In the genomic region with DNA sequence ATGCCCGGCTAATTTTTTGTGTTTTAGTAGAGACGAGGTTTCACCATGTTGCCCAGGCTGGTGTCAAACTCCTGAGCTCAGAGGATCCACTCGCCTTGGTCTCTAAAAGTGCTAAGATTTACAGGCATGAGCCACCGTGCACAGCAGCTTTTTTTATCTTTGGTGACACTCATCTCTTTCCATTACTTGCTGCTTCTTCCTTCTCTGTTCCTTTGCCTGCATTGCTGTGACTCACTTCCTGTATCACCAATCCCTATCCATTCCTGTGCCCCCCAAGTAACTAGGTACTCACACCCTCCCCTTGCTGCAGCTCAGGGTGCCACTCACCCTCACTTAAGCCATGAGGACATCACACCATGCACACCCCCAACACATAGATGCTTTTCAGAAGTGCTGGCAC, we compare ENCODE assay signal across 2 cellular contexts.
TF ChIP-seq lines count a peak whose summit lies in the region.

No MANE protein-coding gene starts in this region.

TF ChIP-seq in IMR-90, 13 proteins besides CTCF, POLR2A, EP300 and RAD21:
- no peak for TF ChIP-seq SMC3 (IDR thresholded peaks at IDR 0.05; ENCODE audit: low read depth, low read length)
- TF ChIP-seq CEBPB (IDR thresholded peaks at IDR 0.05; ENCODE audit: low read depth, low read length) = no peak
- TF ChIP-seq MAZ (IDR thresholded peaks at IDR 0.05; ENCODE audit: borderline replicate concordance, low read depth, low read length) = no peak
- TF ChIP-seq MXI1 (IDR thresholded peaks at IDR 0.05; ENCODE audit: borderline replicate concordance, low read depth, low read length) = no peak
- TF ChIP-seq RFX5 (IDR thresholded peaks at IDR 0.05; ENCODE audit: low read depth, low read length) = no peak
- TF ChIP-seq, protein P1, sequence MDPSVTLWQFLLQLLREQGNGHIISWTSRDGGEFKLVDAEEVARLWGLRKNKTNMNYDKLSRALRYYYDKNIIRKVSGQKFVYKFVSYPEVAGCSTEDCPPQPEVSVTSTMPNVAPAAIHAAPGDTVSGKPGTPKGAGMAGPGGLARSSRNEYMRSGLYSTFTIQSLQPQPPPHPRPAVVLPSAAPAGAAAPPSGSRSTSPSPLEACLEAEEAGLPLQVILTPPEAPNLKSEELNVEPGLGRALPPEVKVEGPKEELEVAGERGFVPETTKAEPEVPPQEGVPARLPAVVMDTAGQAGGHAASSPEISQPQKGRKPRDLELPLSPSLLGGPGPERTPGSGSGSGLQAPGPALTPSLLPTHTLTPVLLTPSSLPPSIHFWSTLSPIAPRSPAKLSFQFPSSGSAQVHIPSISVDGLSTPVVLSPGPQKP (IDR thresholded peaks at IDR 0.05; ENCODE audit: borderline replicate concordance, low read depth, low read length) = no peak
- TF ChIP-seq, protein P2, sequence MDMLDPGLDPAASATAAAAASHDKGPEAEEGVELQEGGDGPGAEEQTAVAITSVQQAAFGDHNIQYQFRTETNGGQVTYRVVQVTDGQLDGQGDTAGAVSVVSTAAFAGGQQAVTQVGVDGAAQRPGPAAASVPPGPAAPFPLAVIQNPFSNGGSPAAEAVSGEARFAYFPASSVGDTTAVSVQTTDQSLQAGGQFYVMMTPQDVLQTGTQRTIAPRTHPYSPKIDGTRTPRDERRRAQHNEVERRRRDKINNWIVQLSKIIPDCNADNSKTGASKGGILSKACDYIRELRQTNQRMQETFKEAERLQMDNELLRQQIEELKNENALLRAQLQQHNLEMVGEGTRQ (IDR thresholded peaks at IDR 0.05; ENCODE audit: low read depth, low read length) = no peak
- TF ChIP-seq BHLHE40 (IDR thresholded peaks at IDR 0.05; ENCODE audit: low read depth, low read length) = no peak
- no peak for TF ChIP-seq RCOR1 (IDR thresholded peaks at IDR 0.05; ENCODE audit: insufficient replicate concordance, low read length)
- TF ChIP-seq MAFK (IDR thresholded peaks at IDR 0.05; ENCODE audit: low read depth, low read length) = no peak
- no peak for TF ChIP-seq NFE2L2 (IDR thresholded peaks at IDR 0.05; ENCODE audit: low read depth, low read length)
- TF ChIP-seq FOS (IDR thresholded peaks at IDR 0.05; ENCODE audit: low read depth, low read length) = no peak
- no peak for TF ChIP-seq CHD1 (IDR thresholded peaks at IDR 0.05; ENCODE audit: low read depth, low read length)

TF ChIP-seq in SK-N-SH, 30 proteins besides CTCF, POLR2A, EP300 and RAD21:
- TF ChIP-seq FOSL2 (IDR thresholded peaks at IDR 0.05; ENCODE audit: borderline replicate concordance, low read depth) (no peak), JUND (IDR thresholded peaks at IDR 0.05) (0 out of 2 replicates have a peak, but pooled peaks have one; percentile 12)
